ENCODE assay signal across 19 cellular contexts in the genomic region with DNA sequence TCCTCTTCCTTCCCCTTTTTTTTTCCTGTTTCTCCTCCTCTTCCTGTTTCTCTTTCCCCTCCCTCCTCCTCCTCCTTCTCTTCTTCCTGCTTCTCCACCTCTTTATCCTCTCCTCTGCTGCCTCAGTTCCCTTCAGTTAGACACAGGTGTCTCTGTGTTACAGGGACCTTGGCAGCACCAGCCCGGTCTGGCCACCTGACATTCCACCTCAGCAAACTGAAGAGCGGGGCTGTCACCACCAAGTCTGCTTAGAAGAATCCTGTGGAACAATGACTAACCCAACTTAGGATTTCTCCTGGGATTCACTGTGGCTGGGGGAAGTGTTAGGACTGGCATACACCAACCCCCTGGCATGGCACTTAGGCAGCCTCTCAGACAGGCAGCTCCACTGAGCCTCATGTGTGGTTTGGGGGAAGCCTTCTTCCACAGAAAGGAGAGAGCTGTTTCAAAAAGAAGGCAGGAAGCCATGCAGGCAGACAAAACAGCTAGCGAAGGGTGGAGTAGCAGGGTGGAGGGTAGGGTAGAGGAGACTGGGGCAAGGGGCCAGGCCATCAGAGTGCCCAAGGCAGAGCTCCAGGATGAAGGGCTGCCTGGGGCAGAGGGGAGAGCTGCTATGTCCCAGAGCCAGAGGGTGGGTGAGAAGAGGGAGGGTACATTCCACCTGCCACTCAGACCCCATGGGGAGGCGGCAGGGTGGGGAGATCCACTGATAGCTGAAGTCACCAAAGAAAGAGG. TPM values are rescaled to one million over a fixed set of nuclear protein-coding genes. Genes with fewer than 3 reads are reported as not detected.
DNase-seq lines count a peak whose midpoint lies in the region; ATAC-seq, FAIRE-seq and TF ChIP-seq lines count a peak whose summit lies in the region.
"Had no signal": no experiment of that assay in that cellular context is flagged by ENCODE, and none has a peak within 500 bp of the region (broad histone marks: within the 10 kb centered on the region; RNA-seq: fewer than 3 reads in every experiment).

No MANE protein-coding gene starts in this region.

- no peak overlapping the region for H3K27ac ChIP-seq in HepG2 (ENCODE audit: extremely low read length, insufficient read depth, low read length)
- H3K27ac ChIP-seq: colonic mucosa, thyroid gland had no signal

- H3K27me3 ChIP-seq in HepG2 (ENCODE audit: control insufficient read depth in 1 of 2, insufficient read depth in 2 of 2, low read length in 2 of 2): peaks cover 2 to 16% of the 10 kb centered on the region in 2 experiments; a peak in 3 of 5 replicates
- H3K27me3 ChIP-seq: body of pancreas, colonic mucosa, thyroid gland had no signal

- WGBS in HepG2 (ENCODE audit: low lambda C conversion rate): 33% methylated on average over 4 of the region's 4 CpGs

- peaks cover 38% of the 10 kb centered on the region for H3K4me1 Mint-ChIP-seq in activated naive CD8-positive, alpha-beta T cell (ENCODE audit: low read depth)
- peaks cover 31% of the 10 kb centered on the region for H3K4me1 Mint-ChIP-seq in activated naive CD8-positive, alpha-beta T cell treated with anti-CD3 and anti-CD28 coated beads for 36 hours
- peaks cover 29 to 37% (median 29%) of the 10 kb centered on the region in 3 donors for H3K4me1 Mint-ChIP-seq in T-cell
- no peaks in the 10 kb centered on the region for H3K4me1 Mint-ChIP-seq in type B pancreatic cell (ENCODE audit: unreplicated experiment)

- peak overlapping the region; percentile 78 for H3K27ac Mint-ChIP-seq in activated naive CD8-positive, alpha-beta T cell
- H3K27ac Mint-ChIP-seq in activated naive CD8-positive, alpha-beta T cell treated with anti-CD3 and anti-CD28 coated beads for 36 hours: no peak overlapping the region
- H3K27ac Mint-ChIP-seq in T-cell: peak overlapping the region; percentile 83 to 87
- H3K27ac Mint-ChIP-seq in type B pancreatic cell: no peak overlapping the region
- H3K27ac Mint-ChIP-seq: GM23338 had no signal

- H3K36me3 ChIP-seq in HepG2 (replicated peaks in 1 of 2; ENCODE audit: control insufficient read depth in 1 of 2, insufficient read depth in 2 of 2, low read length in 2 of 2): no peaks in the 10 kb centered on the region
- H3K36me3 ChIP-seq: colonic mucosa, thyroid gland had no signal

- no peaks in the 10 kb centered on the region for H3K36me3 Mint-ChIP-seq in activated naive CD8-positive, alpha-beta T cell
- H3K36me3 Mint-ChIP-seq in activated naive CD8-positive, alpha-beta T cell treated with anti-CD3 and anti-CD28 coated beads for 36 hours: peaks cover 3% of the 10 kb centered on the region
- no peaks in the 10 kb centered on the region for H3K36me3 Mint-ChIP-seq in T-cell
- no peaks in the 10 kb centered on the region for H3K36me3 Mint-ChIP-seq in type B pancreatic cell
- H3K36me3 Mint-ChIP-seq: stimulated activated memory B cell treated with anti-CD40 and anti-IgM and Interleukin-4, amounts not matched to agents 10 μg/mL and 1 μg/mL and 100 μg/mL, for 72 hours had no signal

- no peaks in the 10 kb centered on the region for H3K27me3 Mint-ChIP-seq in activated naive CD8-positive, alpha-beta T cell
- H3K27me3 Mint-ChIP-seq in activated naive CD8-positive, alpha-beta T cell treated with anti-CD3 and anti-CD28 coated beads for 36 hours: no peaks in the 10 kb centered on the region
- H3K27me3 Mint-ChIP-seq in T-cell (no peaks in the 10 kb centered on the region), type B pancreatic cell (peaks cover 41% of the 10 kb centered on the region)

- in situ Hi-C loops in HepG2 (cut with HindIII; ENCODE audit: extremely low pct_ligation_motif_present, low pct_unique_long_range_greater_than_20kb): no loop called here

- H3K4me3 ChIP-seq in HepG2 (replicated peaks in 1 of 3; ENCODE audit: insufficient read depth in 1 of 3, low read depth in 2 of 3, low read length in 3 of 3): no peak overlapping the region
- H3K4me3 ChIP-seq: body of pancreas, colonic mucosa, GM23338, thyroid gland had no signal

- no peak overlapping the region for H3K4me2 ChIP-seq in HepG2 (ENCODE audit: low read depth, low read length)
- H3K4me2 ChIP-seq: GM23338 had no signal

- H2AFZ ChIP-seq in HepG2 (ENCODE audit: low read length): no peak overlapping the region
- H2AFZ ChIP-seq: GM23338 had no signal

- no peaks in the 10 kb centered on the region for H3K9me3 ChIP-seq in HepG2 (ENCODE audit: low read length)
- H3K9me3 ChIP-seq: body of pancreas, colonic mucosa, thyroid gland had no signal

- TF ChIP-seq RAD21 in HepG2 (CRISPR knock-in tag; IDR thresholded peaks at IDR 0.05): no peak

- POLR2A ChIA-PET in T-cell (lab: Charles Lee): interaction anchor here in 1 of 2 donors (0.6 kb wide), 1 partner anchor 23 kb away, joined by 3 read pairs; no protein-coding TSS in a partner anchor
- POLR2A ChIA-PET in HepG2 (lab: Yijun Ruan, JAX): no interaction called here

- intact Hi-C loops in left cardiac atrium (cut with DNase I): no loop called here
- intact Hi-C loops in HepG2 (cut with micrococcal nuclease; ENCODE audit: unreplicated experiment): no loop called here

- TF ChIP-seq EP300 in HepG2 (IDR thresholded peaks at IDR 0.05; ENCODE audit: low read depth in 2 of 2, low read length in 2 of 2) (no peak), HepG2 (CRISPR knock-in tag; IDR thresholded peaks at IDR 0.05; ENCODE audit: borderline replicate concordance) (no peak)

- FAIRE-seq in HepG2 (lab: Jason Lieb, UNC): no peak

- no peaks in the 10 kb centered on the region for H3K9me3 Mint-ChIP-seq in activated naive CD8-positive, alpha-beta T cell (ENCODE audit: low read depth)
- H3K9me3 Mint-ChIP-seq in activated naive CD8-positive, alpha-beta T cell treated with anti-CD3 and anti-CD28 coated beads for 36 hours: peaks cover 2% of the 10 kb centered on the region
- H3K9me3 Mint-ChIP-seq in T-cell (no peaks in the 10 kb centered on the region), type B pancreatic cell (no peaks in the 10 kb centered on the region)
- H3K9me3 Mint-ChIP-seq: GM23338; stimulated activated memory B cell treated with anti-CD40 and anti-IgM and Interleukin-4, amounts not matched to agents 10 μg/mL and 1 μg/mL and 100 μg/mL, for 72 hours had no signal

- CTCF ChIA-PET in T-cell (lab: Charles Lee) (no interaction called here), HepG2 (lab: Yijun Ruan, JAX; ENCODE audit: low intra/inter-chr PET ratio, low total read pairs) (no interaction called here)

- TF ChIP-seq CTCF in type B pancreatic cell (conservative IDR thresholded peaks at IDR 0.05): no peak
- no peak for TF ChIP-seq CTCF in HepG2 (CRISPR knock-in tag; IDR thresholded peaks at IDR 0.05)

- ATAC-seq in T-cell (replicated peaks in 1 of 4) (peak; percentile 59 to 81 (median 77)), left cardiac atrium (peak; percentile 29 to 58), HG02763 (IDR thresholded peaks at IDR 0.05; ENCODE audit: unreplicated experiment) (no peak), HepG2 (no peak), GM21360 (IDR thresholded peaks at IDR 0.05; ENCODE audit: unreplicated experiment) (no peak)
- ATAC-seq: GM23338; stimulated activated memory B cell treated with anti-CD40 and anti-IgM and Interleukin-4, amounts not matched to agents 10 μg/mL and 1 μg/mL and 100 μg/mL, for 72 hours had no signal

- no peak for TF ChIP-seq POLR2A in HepG2 (IDR thresholded peaks at IDR 0.05; ENCODE audit: insufficient read depth in 1 of 2, low read depth in 2 of 2, low read length in 2 of 2)

- H3K9ac ChIP-seq in HepG2 (ENCODE audit: insufficient read depth, low read depth, low read length): no peak overlapping the region

- H3K4me3 Mint-ChIP-seq in activated naive CD8-positive, alpha-beta T cell: peak overlapping the region; percentile 46
- no peak overlapping the region for H3K4me3 Mint-ChIP-seq in activated naive CD8-positive, alpha-beta T cell treated with anti-CD3 and anti-CD28 coated beads for 36 hours
- H3K4me3 Mint-ChIP-seq in T-cell (peak overlapping the region in 1 of 3 donors; percentile 75), type B pancreatic cell (no peak overlapping the region)
- H3K4me3 Mint-ChIP-seq: GM23338; stimulated activated memory B cell treated with anti-CD40 and anti-IgM and Interleukin-4, amounts not matched to agents 10 μg/mL and 1 μg/mL and 100 μg/mL, for 72 hours had no signal

- DNase-seq in activated naive CD8-positive, alpha-beta T cell treated with anti-CD3 and anti-CD28 coated beads for 36 hours: no peak
- peak in 1 of 34 experiments; percentile 30 for DNase-seq in T-cell
- DNase-seq in left cardiac atrium: no peak
- peak; percentile 42 for DNase-seq in type B pancreatic cell (ENCODE audit: extremely low spot score, unreplicated experiment)
- no peak for DNase-seq in HepG2 (ENCODE audit: low spot score)
- DNase-seq: Kasumi-1, NCI-H1105 treated with DMSO at 0.1 percent for 48 hours, NCI-H526, T-helper 1 cell, thyroid gland had no signal

- BruUV-seq in HepG2 (replicated peaks; lab: Mats Ljungman, UMichigan): no TSS peak

- no peaks in the 10 kb centered on the region for H3K4me1 ChIP-seq in HepG2 (ENCODE audit: insufficient read depth, low read length)
- H3K4me1 ChIP-seq: colonic mucosa, thyroid gland had no signal

- H3K79me2 ChIP-seq in HepG2 (ENCODE audit: insufficient read depth, low read length): no peaks in the 10 kb centered on the region

- H4K20me1 ChIP-seq in HepG2 (ENCODE audit: insufficient read depth, low read length): no peaks in the 10 kb centered on the region

RNA-seq across cellular contexts. Expression of a gene that starts 13.2 kb away (rescaled TPM):
- 1 to 10 TPM; 4.1 TPM for total RNA-seq in activated naive CD8-positive, alpha-beta T cell treated with anti-CD3 and anti-CD28 coated beads for 36 hours
- 1 to 10 TPM in 1 of 5 donors, under 1 TPM in 4; 0.14 to 1.4 (median 0.46) TPM for total RNA-seq in T-cell
- 1 to 10 TPM in 1 of 2 donors, under 1 TPM in 1; 0.89 to 1.4 TPM for total RNA-seq in left cardiac atrium
- 0.57 and 46.8 TPM in 2 replicates for total RNA-seq in type B pancreatic cell (ENCODE audit: low replicate concordance)
- total RNA-seq in HepG2 (2016; rRNA removed; fragmentation: Illumina TruSeq; extraction: Trizol): not detected in 2 replicates
- total RNA-seq in HepG2 (2016; cell fraction: cytosol; rRNA removed; fragmentation: Illumina TruSeq; extraction: Trizol; ENCODE audit: low read depth): not detected in 2 replicates
- total RNA-seq in HepG2 (2016; cell fraction: insoluble cytoplasmic fraction; rRNA removed; fragmentation: Illumina TruSeq; extraction: Trizol): 0.13 TPM in 1 of 2 replicates, not detected in the other
- total RNA-seq in HepG2 (2016; cell fraction: membrane; rRNA removed; fragmentation: Illumina TruSeq; extraction: Trizol): 0.07 TPM in 1 of 2 replicates, not detected in the other
- 0.19 TPM in 1 of 2 replicates, not detected in the other for total RNA-seq in HepG2 (2016; cell fraction: nucleus; rRNA removed; fragmentation: Illumina TruSeq; extraction: Trizol)
- 0.03 TPM in 1 of 2 replicates, not detected in the other for polyA plus RNA-seq in HepG2 (2011; rRNA removed)
- not detected in 2 replicates for polyA plus RNA-seq in HepG2 (2011; cell fraction: cytosol; rRNA removed)
- not detected in 2 replicates for polyA plus RNA-seq in HepG2 (2011; cell fraction: nucleus; rRNA removed)
- polyA plus RNA-seq in HepG2 (2012): not detected in 2 replicates
- polyA plus RNA-seq in HepG2 (2016; cell fraction: cytosol; fragmentation: Illumina TruSeq; extraction: Trizol; ENCODE audit: low read depth): not detected in 2 replicates
- not detected in 2 replicates for polyA plus RNA-seq in HepG2 (2016; cell fraction: insoluble cytoplasmic fraction; fragmentation: Illumina TruSeq; extraction: Trizol; ENCODE audit: low read depth)
- not detected in 2 replicates for polyA plus RNA-seq in HepG2 (2016; cell fraction: membrane; fragmentation: Illumina TruSeq; extraction: Trizol; ENCODE audit: low read depth)
- polyA plus RNA-seq in HepG2 (2016; cell fraction: nucleus; fragmentation: Illumina TruSeq; extraction: Trizol; ENCODE audit: insufficient read depth, low read depth): 0.18 and 0.19 TPM in 2 replicates
- polyA minus RNA-seq in HepG2 (2011; rRNA and poly(A)+ RNA removed; ENCODE audit: low replicate concordance): not detected in 2 replicates
- not detected in 2 replicates for polyA minus RNA-seq in HepG2 (2011; cell fraction: cytosol; rRNA and poly(A)+ RNA removed)
- polyA minus RNA-seq in HepG2 (2011; cell fraction: nucleus; rRNA and poly(A)+ RNA removed): not detected in 2 replicates
- polyA plus RNA-seq: GM23338 had no signal

RNA-seq across cellular contexts. Expression of a gene that starts 35.5 kb away (rescaled TPM):
- not detected for total RNA-seq in activated naive CD8-positive, alpha-beta T cell treated with anti-CD3 and anti-CD28 coated beads for 36 hours
- not detected for total RNA-seq in T-cell
- total RNA-seq in left cardiac atrium: not detected
- not detected in 2 replicates for total RNA-seq in type B pancreatic cell (ENCODE audit: low replicate concordance)
- total RNA-seq in HepG2 (2016; rRNA removed; fragmentation: Illumina TruSeq; extraction: Trizol): not detected in 2 replicates
- total RNA-seq in HepG2 (2016; cell fraction: cytosol; rRNA removed; fragmentation: Illumina TruSeq; extraction: Trizol; ENCODE audit: low read depth): not detected in 2 replicates
- not detected in 2 replicates for total RNA-seq in HepG2 (2016; cell fraction: insoluble cytoplasmic fraction; rRNA removed; fragmentation: Illumina TruSeq; extraction: Trizol)
- total RNA-seq in HepG2 (2016; cell fraction: membrane; rRNA removed; fragmentation: Illumina TruSeq; extraction: Trizol): not detected in 2 replicates
- total RNA-seq in HepG2 (2016; cell fraction: nucleus; rRNA removed; fragmentation: Illumina TruSeq; extraction: Trizol): not detected in 2 replicates
- polyA plus RNA-seq in HepG2 (2011; rRNA removed): not detected in 2 replicates
- polyA plus RNA-seq in HepG2 (2011; cell fraction: cytosol; rRNA removed): not detected in 2 replicates
- not detected in 2 replicates for polyA plus RNA-seq in HepG2 (2011; cell fraction: nucleus; rRNA removed)
- polyA plus RNA-seq in HepG2 (2012): not detected in 2 replicates
- polyA plus RNA-seq in HepG2 (2016; cell fraction: cytosol; fragmentation: Illumina TruSeq; extraction: Trizol; ENCODE audit: low read depth): not detected in 2 replicates
- not detected in 2 replicates for polyA plus RNA-seq in HepG2 (2016; cell fraction: insoluble cytoplasmic fraction; fragmentation: Illumina TruSeq; extraction: Trizol; ENCODE audit: low read depth)
- polyA plus RNA-seq in HepG2 (2016; cell fraction: membrane; fragmentation: Illumina TruSeq; extraction: Trizol; ENCODE audit: low read depth): not detected in 2 replicates
- not detected in 2 replicates for polyA plus RNA-seq in HepG2 (2016; cell fraction: nucleus; fragmentation: Illumina TruSeq; extraction: Trizol; ENCODE audit: insufficient read depth, low read depth)
- not detected in 2 replicates for polyA minus RNA-seq in HepG2 (2011; rRNA and poly(A)+ RNA removed; ENCODE audit: low replicate concordance)
- polyA minus RNA-seq in HepG2 (2011; cell fraction: cytosol; rRNA and poly(A)+ RNA removed): not detected in 2 replicates
- not detected in 2 replicates for polyA minus RNA-seq in HepG2 (2011; cell fraction: nucleus; rRNA and poly(A)+ RNA removed)
- total RNA-seq: body of pancreas, colonic mucosa, GM23338, lower leg skin, omental fat pad, thyroid gland had no signal
- polyA plus RNA-seq: GM23338 had no signal

Comparison
In these comparisons a context has a peak if more than half of its experiments do, and no peak if none do; other contexts are left out.
1. H3K27ac Mint-ChIP-seq: peak in activated naive CD8-positive, alpha-beta T cell (single experiment) and T-cell (2 of 2); none in activated naive CD8-positive, alpha-beta T cell treated with anti-CD3 and anti-CD28 coated beads for 36 hours (single experiment) and type B pancreatic cell (single experiment).
2. ATAC-seq: peak in T-cell (4 of 4) and left cardiac atrium (2 of 2); none in HG02763 (single experiment), HepG2 (single experiment) and GM21360 (single experiment).